In the genomic region with DNA sequence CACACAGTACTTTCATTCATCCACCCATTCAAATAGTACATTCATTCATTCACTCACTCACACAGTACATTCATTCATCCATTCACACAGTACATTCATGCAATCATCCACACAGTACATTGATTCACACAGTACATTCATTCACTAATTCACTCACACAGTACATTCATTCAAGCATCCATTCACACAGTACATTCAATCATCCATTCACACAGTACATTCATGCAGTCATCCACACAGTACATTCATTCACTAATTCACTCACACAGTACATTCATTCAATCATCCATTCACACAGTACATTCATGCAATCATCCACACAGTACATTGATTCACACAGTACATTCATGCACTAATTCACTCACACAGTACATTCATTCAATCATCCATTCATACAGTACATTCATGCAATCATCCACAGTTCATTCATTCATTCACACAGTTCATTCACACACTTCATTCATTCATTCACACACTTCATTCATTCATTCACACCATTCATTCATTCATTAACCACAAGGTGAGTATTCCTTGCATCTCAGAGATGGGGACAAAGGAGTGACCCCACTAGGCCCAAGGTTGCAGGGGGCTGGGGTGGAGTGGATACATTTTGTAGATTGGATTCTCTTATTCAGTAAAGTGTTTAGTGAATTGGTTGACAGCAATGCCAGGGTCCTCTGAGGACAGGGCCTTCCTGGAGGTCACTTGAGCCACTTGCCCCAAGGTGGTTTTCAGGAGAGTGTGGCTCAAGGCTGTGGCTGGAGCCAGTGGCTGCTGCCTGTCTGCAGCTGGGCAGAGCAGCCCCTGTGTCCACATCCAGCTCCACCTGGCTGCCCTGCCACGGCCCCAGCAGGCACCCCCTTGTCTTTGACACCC, we compare ENCODE assay signal across 16 cellular contexts. TPM values are rescaled to one million over a fixed set of nuclear protein-coding genes. Genes with fewer than 3 reads are reported as not detected.
DNase-seq lines count a peak whose midpoint lies in the region; ATAC-seq, FAIRE-seq and TF ChIP-seq lines count a peak whose summit lies in the region.
"Had no signal": no experiment of that assay in that cellular context is flagged by ENCODE, and none has a peak within 500 bp of the region (broad histone marks: within the 10 kb centered on the region; RNA-seq: fewer than 3 reads in every experiment).

No MANE protein-coding gene starts in this region.

- TF ChIP-seq CTCF in keratinocyte (optimal IDR thresholded peaks at IDR 0.05 in 1 of 3, IDR thresholded peaks at IDR 0.05 in 1 of 3, conservative IDR thresholded peaks at IDR 0.05 in 1 of 3; ENCODE audit: extremely low read depth in 1 of 3, insufficient read depth in 2 of 3, low read length in 3 of 3) (no peak), brain microvascular endothelial cell (IDR thresholded peaks at IDR 0.05; ENCODE audit: low read depth, low read length, missing control alignments) (no peak)

- H2AFZ ChIP-seq in keratinocyte (ENCODE audit: control insufficient read depth, low read length) = no peak overlapping the region

- H3K4me3 ChIP-seq in keratinocyte (ENCODE audit: control insufficient read depth in 2 of 3, extremely low read depth in 1 of 3, insufficient read depth in 2 of 3, low read depth in 1 of 3, low read length in 3 of 3) (no peak overlapping the region), brain microvascular endothelial cell (ENCODE audit: low read depth, low read length) (no peak overlapping the region)
- H3K4me3 ChIP-seq: cardiac muscle cell had no signal

- in situ Hi-C loops in brain microvascular endothelial cell (cut with HindIII; ENCODE audit: low pct_ligation_motif_present, low sequenced_read_pairs) = no loop called here

- dilution Hi-C loops in keratinocyte (cut with MboI; ENCODE audit: extremely low pct_ligation_motif_present, low sequenced_read_pairs) = no loop called here

- peak; percentile 49 for DNase-seq in Right ventricle myocardium inferior (ENCODE audit: missing footprints)
- DNase-seq in cardiac septum (ENCODE audit: low spot score) = no peak
- DNase-seq in T-helper 17 cell = no peak
- no peak for DNase-seq in keratinocyte (ENCODE audit: low read depth, low spot score)
- DNase-seq in urothelium cell line (ENCODE audit: low spot score) = no peak
- no peak for DNase-seq in amygdala (lab: John Stamatoyannopoulos, UW)
- DNase-seq in brain microvascular endothelial cell = no peak
- no peak for DNase-seq in NCI-H2171 treated with DMSO at 0.1 percent for 48 hours (lab: John Stamatoyannopoulos, UW)
- DNase-seq: ACHN, NCI-H1105 had no signal

- no peaks in the 10 kb centered on the region for H4K20me1 ChIP-seq in keratinocyte (ENCODE audit: control insufficient read depth, extremely low read depth, insufficient read depth, low read length)

- peaks cover 4% of the 10 kb centered on the region for H3K36me3 Mint-ChIP-seq in T-helper 17 cell (ENCODE audit: low read depth)

- H3K9me3 ChIP-seq in T-helper 17 cell (ENCODE audit: control insufficient read depth, low read length, poor library complexity, severe bottlenecking) (peaks cover 4% of the 10 kb centered on the region), keratinocyte (ENCODE audit: control insufficient read depth, low read depth, low read length) (no peaks in the 10 kb centered on the region)

- H3K9me1 ChIP-seq in keratinocyte (ENCODE audit: control insufficient read depth, extremely low read depth, insufficient read depth, low read length) = no peaks in the 10 kb centered on the region

- peaks cover 4% of the 10 kb centered on the region for H3K4me1 Mint-ChIP-seq in T-helper 17 cell

- intact Hi-C loops in Right ventricle myocardium inferior (cut with DNase I) (no loop called here), cardiac septum (cut with DNase I) (no loop called here)

- peaks cover 19% of the 10 kb centered on the region for H3K4me1 ChIP-seq in keratinocyte (ENCODE audit: control insufficient read depth, extremely low read depth, insufficient read depth, low read length)

- H3K36me3 ChIP-seq in keratinocyte (ENCODE audit: control insufficient read depth in 2 of 2, extremely low read depth in 1 of 2, insufficient read depth in 2 of 2, low read length in 2 of 2) = no peaks in the 10 kb centered on the region
- no peaks in the 10 kb centered on the region for H3K36me3 ChIP-seq in brain microvascular endothelial cell (replicated peaks)
- H3K36me3 ChIP-seq: cardiac muscle cell had no signal

- FAIRE-seq in keratinocyte (lab: Jason Lieb, UNC) (peak; percentile 87), urothelium cell line (lab: Jason Lieb, UNC) (peak; percentile 77)

- H3K27me3 ChIP-seq in keratinocyte (ENCODE audit: control insufficient read depth, extremely low read depth, insufficient read depth, low read length) = peaks cover 40% of the 10 kb centered on the region
- peaks cover 12% of the 10 kb centered on the region for H3K27me3 ChIP-seq in brain microvascular endothelial cell (replicated peaks)

- H3K79me2 ChIP-seq in keratinocyte (ENCODE audit: control insufficient read depth, insufficient read depth, low read length) = no peaks in the 10 kb centered on the region

- peak overlapping the region; percentile 69 for H3K9ac ChIP-seq in keratinocyte (ENCODE audit: control insufficient read depth, extremely low read depth, insufficient read depth, low read length)
- H3K9ac ChIP-seq: KMS-11 had no signal

- peak overlapping the region; percentile 52 for H3K4me2 ChIP-seq in keratinocyte (ENCODE audit: control insufficient read depth, extremely low read depth, insufficient read depth, low read depth, low read length)
- H3K4me2 ChIP-seq: KMS-11 had no signal

- no peak overlapping the region for H3K27ac ChIP-seq in keratinocyte (ENCODE audit: control insufficient read depth, insufficient read depth, low read length)
- no peak overlapping the region for H3K27ac ChIP-seq in brain microvascular endothelial cell
- H3K27ac ChIP-seq: cardiac muscle cell, KMS-11 had no signal

- H3K27me3 Mint-ChIP-seq in T-helper 17 cell = no peaks in the 10 kb centered on the region

- ATAC-seq in Right ventricle myocardium inferior = no peak
- ATAC-seq in T-helper 17 cell = no peak
- ATAC-seq: activated CD4-positive, CD25-positive, alpha-beta regulatory T cell treated with anti-CD3 and anti-CD28 coated beads, Interleukin-2, amount 50 U/mL, for 24 hours had no signal

- peak overlapping the region; percentile 19 for H3K27ac Mint-ChIP-seq in T-helper 17 cell
- H3K27ac Mint-ChIP-seq: activated naive CD4-positive, alpha-beta T cell treated with anti-CD3 and anti-CD28 coated beads, Interleukin-2, amount 50 U/mL, for 72 hours; progenitor cell of endocrine pancreas; stimulated activated naive CD8-positive, alpha-beta T cell treated with anti-CD3 and anti-CD28 coated beads, Interleukin-15, Interleukin-2, amounts not matched to agents 100 ng/mL and 50 ng/mL, for 24 hours had no signal

- no peak overlapping the region for H3K4me3 Mint-ChIP-seq in T-helper 17 cell
- H3K4me3 Mint-ChIP-seq: stimulated activated naive CD8-positive, alpha-beta T cell treated with anti-CD3 and anti-CD28 coated beads, Interleukin-15, Interleukin-2, amounts not matched to agents 100 ng/mL and 50 ng/mL, for 24 hours had no signal

RNA-seq across cellular contexts. Expression of gene SPON2, which starts 4.3 kb away (rescaled TPM):
- total RNA-seq in Right ventricle myocardium inferior (22.6 TPM), cardiac septum (19.8 TPM), T-helper 17 cell (1 to 10 TPM; 5.2 to 7.4 TPM)
- 0.60 to 11.9 TPM (median 3.3 TPM) in 3 replicates for polyA plus RNA-seq in keratinocyte
- polyA plus RNA-seq in keratinocyte (2011; ENCODE audit: low read depth) = 2.9 TPM
- polyA plus RNA-seq in keratinocyte (2011; cell fraction: cytosol; rRNA removed) = 0.98 and 3.2 TPM in 2 replicates
- 7.2 and 11.6 TPM in 2 replicates for polyA plus RNA-seq in keratinocyte (2011; cell fraction: nucleus; rRNA removed)
- polyA plus RNA-seq in keratinocyte (2012; ENCODE audit: low replicate concordance) = 1.2 and 5.4 TPM in 2 replicates
- polyA minus RNA-seq in keratinocyte = 0.32 to 2.1 TPM in 2 of 3 replicates, not detected in the other
- polyA minus RNA-seq in keratinocyte (2011; cell fraction: cytosol; rRNA and poly(A)+ RNA removed) = 9.6 TPM
- polyA minus RNA-seq in keratinocyte (2011; cell fraction: nucleus; rRNA and poly(A)+ RNA removed) = 6.4 and 7.0 TPM in 2 replicates
